33 cellular contexts compared by ENCODE assay signal in the genomic region with DNA sequence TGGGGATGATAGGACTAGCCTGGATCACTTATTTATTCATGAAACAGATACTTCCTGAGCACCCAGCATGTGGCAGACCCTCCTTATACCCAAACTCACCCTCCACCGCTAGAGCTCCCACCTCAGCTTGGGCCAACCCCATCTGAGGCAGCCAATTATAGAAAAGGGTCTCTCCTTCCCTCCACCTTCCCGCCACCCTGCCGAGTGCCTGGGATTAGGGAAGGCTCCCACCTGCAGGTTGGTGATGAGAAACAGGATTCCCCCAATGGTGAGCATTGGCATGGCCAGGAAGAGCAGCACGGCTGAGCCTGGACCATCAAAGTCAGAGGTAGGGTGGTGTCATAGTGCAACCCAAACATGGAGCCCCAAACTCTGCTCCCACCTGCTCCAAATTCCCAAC. TPM values are rescaled to one million over a fixed set of nuclear protein-coding genes. Genes with fewer than 3 reads are reported as not detected.
"Had no signal": no experiment of that assay in that cellular context is flagged by ENCODE, and none has a peak within 500 bp of the region (broad histone marks: within the 10 kb centered on the region; RNA-seq: fewer than 3 reads in every experiment).

No MANE protein-coding gene starts in this region.

- DNase-seq: activated CD4-positive, alpha-beta memory T cell treated with anti-CD3 and anti-CD28 coated beads, Interleukin-2, amount 10 ng/mL, durations not matched to agents 7 days and 5 days; activated CD4-positive, alpha-beta T cell treated with anti-CD3 and anti-CD28 coated beads for 48 hours; activated CD4-positive, CD25-positive, alpha-beta regulatory T cell; activated naive CD4-positive, alpha-beta T cell; activated T-cell treated with anti-CD3 and anti-CD28 coated beads for 4 hours; amygdala; dermis blood vessel endothelial cell; effector CD8-positive, alpha-beta T cell; esophagus squamous epithelium; islet precursor cell; left cardiac atrium; mesenchymal stem cell; nucleus accumbens; right cardiac atrium; stimulated activated CD4-positive, alpha-beta T cell treated with anti-CD3 and anti-CD28 coated beads, Interleukin-12 subunit alpha, Interleukin-12 subunit beta, amount 100 ng/mL, for 4 hours; stimulated activated CD4-positive, alpha-beta T cell treated with anti-CD3 and anti-CD28 coated beads, Interleukin-4, amount 100 ng/mL, for 4 hours; substantia nigra; T1000; thyroid gland; upper lobe of right lung had no signal

- H2AFZ ChIP-seq: parathyroid adenoma had no signal

- H3K4me3 Mint-ChIP-seq: activated CD4-positive, alpha-beta memory T cell treated with anti-CD3 and anti-CD28 coated beads, Interleukin-2, amount 10 ng/mL, durations not matched to agents 7 days and 5 days; activated naive CD8-positive, alpha-beta T cell; T-helper 1 cell treated with Interleukin-12 subunit alpha and Interleukin-12 subunit beta and Interleukin-4 antibody, amounts not matched to agents 30 μg/mL and 1 μg/mL, for 36 hours had no signal

- H3K27ac Mint-ChIP-seq: activated CD4-positive, alpha-beta memory T cell treated with anti-CD3 and anti-CD28 coated beads, Interleukin-2, amount 10 ng/mL, durations not matched to agents 7 days and 5 days; activated naive CD8-positive, alpha-beta T cell; stimulated activated naive CD8-positive, alpha-beta T cell treated with anti-CD3 and anti-CD28 coated beads, Interleukin-15, Interleukin-2, amounts not matched to agents 100 ng/mL and 50 ng/mL, for 24 hours; T-helper 1 cell treated with Interleukin-12 subunit alpha and Interleukin-12 subunit beta and Interleukin-4 antibody, amounts not matched to agents 30 μg/mL and 1 μg/mL, for 36 hours had no signal

- H3K27me3 Mint-ChIP-seq: activated CD4-positive, alpha-beta memory T cell treated with anti-CD3 and anti-CD28 coated beads, Interleukin-2, amount 10 ng/mL, durations not matched to agents 7 days and 5 days; activated naive CD8-positive, alpha-beta T cell; stimulated activated naive CD8-positive, alpha-beta T cell treated with anti-CD3 and anti-CD28 coated beads, Interleukin-15, Interleukin-2, amounts not matched to agents 100 ng/mL and 50 ng/mL, for 24 hours had no signal

- H3K9me3 Mint-ChIP-seq: activated CD4-positive, alpha-beta memory T cell treated with anti-CD3 and anti-CD28 coated beads, Interleukin-2, amount 10 ng/mL, durations not matched to agents 7 days and 5 days; stimulated activated naive CD8-positive, alpha-beta T cell treated with anti-CD3 and anti-CD28 coated beads, Interleukin-15, Interleukin-2, amounts not matched to agents 100 ng/mL and 50 ng/mL, for 24 hours; T-helper 1 cell treated with Interleukin-12 subunit alpha and Interleukin-12 subunit beta and Interleukin-4 antibody, amounts not matched to agents 30 μg/mL and 1 μg/mL, for 36 hours had no signal

- ATAC-seq: heart left ventricle, left cardiac atrium, right cardiac atrium, upper lobe of right lung had no signal

- H3K79me2 ChIP-seq: parathyroid adenoma had no signal

- H3K4me1 ChIP-seq: parathyroid adenoma had no signal

- H3K27ac ChIP-seq: esophagus squamous epithelium, parathyroid adenoma, upper lobe of right lung had no signal

- H3K27me3 ChIP-seq: esophagus squamous epithelium, heart left ventricle, thyroid gland, upper lobe of right lung had no signal

- H3K4me3 ChIP-seq: esophagus squamous epithelium, heart left ventricle, thyroid gland, upper lobe of right lung had no signal

RNA-seq across cellular contexts. Expression of gene PRG2, which starts 30.6 kb away (rescaled TPM):
- total RNA-seq: chondrocyte, dermis blood vessel endothelial cell, esophagus squamous epithelium, left cardiac atrium, myocyte, upper lobe of right lung had no signal
- polyA plus RNA-seq: neural cell had no signal

RNA-seq across cellular contexts. Expression of gene RTN4RL2, which starts 39.3 kb away (rescaled TPM):
- total RNA-seq: skeletal muscle tissue had no signal

RNA-seq across cellular contexts. Expression of gene PRG3, which starts 40.1 kb away (rescaled TPM):
- total RNA-seq: activated CD4-positive, alpha-beta memory T cell treated with anti-CD3 and anti-CD28 coated beads, Interleukin-2, amount 10 ng/mL, durations not matched to agents 7 days and 5 days; chondrocyte; dermis blood vessel endothelial cell; endothelial cell of umbilical vein; esophagus squamous epithelium; heart left ventricle; left cardiac atrium; lower leg skin; mononuclear cell; myocyte; pulmonary artery endothelial cell; right cardiac atrium; thyroid gland; upper lobe of right lung had no signal
- polyA plus RNA-seq: endothelial cell of umbilical vein, heart left ventricle, neural cell, right cardiac atrium had no signal
